In genomic region chr9:137129456-137130175, GRCh38 we compare ENCODE assay signal across 1 cellular context.
A peak's percentile ranks its signal among the peaks of the same experiment; 100 is the strongest.
TF ChIP-seq lines count a peak whose summit lies in the region.

No MANE protein-coding gene starts in this region.

TF ChIP-seq in K562, 482 proteins besides CTCF, POLR2A, EP300 and RAD21 (continued from another document and continues in another):
- no peak for TF ChIP-seq SFPQ (IDR thresholded peaks at IDR 0.05; ENCODE audit: low read depth, low read length)
- no peak for TF ChIP-seq NCOR1 (IDR thresholded peaks at IDR 0.05)
- peak; percentile 49; the same call in 1 of the 2 replicates for TF ChIP-seq ZBTB7A (IDR thresholded peaks at IDR 0.05; ENCODE audit: borderline replicate concordance, control insufficient read depth, low read depth, low read length)
- no peak for TF ChIP-seq NBN (IDR thresholded peaks at IDR 0.05; ENCODE audit: low read depth)
- TF ChIP-seq ZFP91 (CRISPR knock-in tag; IDR thresholded peaks at IDR 0.05) = no peak
- TF ChIP-seq ZNF507 (tag; conservative IDR thresholded peaks at IDR 0.05) = no peak
- peak; percentile 82 for TF ChIP-seq EP400 (IDR thresholded peaks at IDR 0.05)
- TF ChIP-seq KAT8 (IDR thresholded peaks at IDR 0.05; ENCODE audit: low read depth) = no peak
- peak; percentile 19 for TF ChIP-seq PCBP1 (IDR thresholded peaks at IDR 0.05; ENCODE audit: low read depth, low read length, poor library complexity, severe bottlenecking)
- no peak for TF ChIP-seq XRCC4 (IDR thresholded peaks at IDR 0.05; ENCODE audit: extremely low read depth, insufficient read depth, insufficient read length)
- TF ChIP-seq XRCC5 (IDR thresholded peaks at IDR 0.05; ENCODE audit: low read depth, low read length) = no peak
- no peak for TF ChIP-seq HEY1 (CRISPR knock-in tag; IDR thresholded peaks at IDR 0.05; ENCODE audit: borderline replicate concordance)
- TF ChIP-seq ELK3 (CRISPR knock-in tag; IDR thresholded peaks at IDR 0.05) = no peak
- no peak for TF ChIP-seq FOS (IDR thresholded peaks at IDR 0.05; ENCODE audit: extremely low read depth, insufficient read length)
- TF ChIP-seq CXXC5 (CRISPR knock-in tag; IDR thresholded peaks at IDR 0.05) = peak; percentile 98
- TF ChIP-seq ZNF263 (CRISPR knock-in tag; IDR thresholded peaks at IDR 0.05; ENCODE audit: borderline replicate concordance) = peak; percentile 66; the same call in 1 of the 2 replicates
- TF ChIP-seq TRIM24 (IDR thresholded peaks at IDR 0.05) = no peak
- peak; percentile 99 for TF ChIP-seq RBM22 (IDR thresholded peaks at IDR 0.05; ENCODE audit: low read depth, low read length, poor library complexity, severe bottlenecking)
- no peak for TF ChIP-seq KDM2B (CRISPR knock-in tag; IDR thresholded peaks at IDR 0.05)
- peak; percentile 63 for TF ChIP-seq CCNT2 (IDR thresholded peaks at IDR 0.05; ENCODE audit: borderline replicate concordance, extremely low read depth, insufficient read length, low read depth, low read length)
- no peak for TF ChIP-seq ZNF655 (CRISPR knock-in tag; IDR thresholded peaks at IDR 0.05)
- no peak for TF ChIP-seq ZNF75A (CRISPR knock-in tag; IDR thresholded peaks at IDR 0.05)
- 0 out of 2 replicates have a peak, but pooled peaks have one; percentile 31 for TF ChIP-seq FOXP4 (CRISPR knock-in tag; IDR thresholded peaks at IDR 0.05; ENCODE audit: borderline replicate concordance)
- no peak for TF ChIP-seq MCM5 (IDR thresholded peaks at IDR 0.05; ENCODE audit: low read depth)
- TF ChIP-seq ZNF217 (CRISPR knock-in tag; IDR thresholded peaks at IDR 0.05) = no peak
- TF ChIP-seq FOXJ2 (tag; IDR thresholded peaks at IDR 0.05) = peak; percentile 92
- peak; percentile 86 for TF ChIP-seq POLR2B (IDR thresholded peaks at IDR 0.05; ENCODE audit: low read depth, partially characterized antibody)
- peak; percentile 72; the same call in 1 of the 2 replicates for TF ChIP-seq RB1 (IDR thresholded peaks at IDR 0.05; ENCODE audit: low read depth)
- no peak for TF ChIP-seq DIDO1 (tag; IDR thresholded peaks at IDR 0.05; ENCODE audit: low read depth)
- no peak for TF ChIP-seq MAFG (tag; conservative IDR thresholded peaks at IDR 0.05)
- no peak; the same call in 1 of the 2 replicates for TF ChIP-seq TAF15 (IDR thresholded peaks at IDR 0.05; ENCODE audit: low read depth, low read length)
- TF ChIP-seq MEIS2 (IDR thresholded peaks at IDR 0.05; ENCODE audit: partially characterized antibody) = peak; percentile 90
- TF ChIP-seq FOXA1 (IDR thresholded peaks at IDR 0.05; ENCODE audit: borderline replicate concordance) = no peak
- no peak for TF ChIP-seq MTA2 (IDR thresholded peaks at IDR 0.05; ENCODE audit: low read depth)
- no peak for TF ChIP-seq ZKSCAN8 (CRISPR knock-in tag; IDR thresholded peaks at IDR 0.05)
- TF ChIP-seq SRSF3 (IDR thresholded peaks at IDR 0.05; ENCODE audit: insufficient read depth, low read length) = no peak
- TF ChIP-seq SREBF2 (CRISPR knock-in tag; IDR thresholded peaks at IDR 0.05) = no peak
- peak; percentile 79 for TF ChIP-seq SP1 (CRISPR knock-in tag; IDR thresholded peaks at IDR 0.05)
- TF ChIP-seq ETV1 (tag; conservative IDR thresholded peaks at IDR 0.05; ENCODE audit: low read depth) = no peak
- no peak for TF ChIP-seq LEF1 (IDR thresholded peaks at IDR 0.05)
- TF ChIP-seq NCOA6 (IDR thresholded peaks at IDR 0.05) = no peak; the same call in 1 of the 2 replicates
- no peak for TF ChIP-seq MED1 (CRISPR knock-in tag; IDR thresholded peaks at IDR 0.05; ENCODE audit: borderline replicate concordance)
- TF ChIP-seq ZNF280A (IDR thresholded peaks at IDR 0.05; ENCODE audit: low read depth, partially characterized antibody) = no peak
- no peak for TF ChIP-seq NCOA1 (IDR thresholded peaks at IDR 0.05; ENCODE audit: low read depth)
- no peak for TF ChIP-seq ZFPM2 (CRISPR knock-in tag; IDR thresholded peaks at IDR 0.05)
- TF ChIP-seq ZNF134 (CRISPR knock-in tag; conservative IDR thresholded peaks at IDR 0.05) = 0 out of 2 replicates have a peak, but pooled peaks have one; percentile 5
- TF ChIP-seq RFX7 (CRISPR knock-in tag; IDR thresholded peaks at IDR 0.05) = no peak
- peak; percentile 85 for TF ChIP-seq POLR2G (IDR thresholded peaks at IDR 0.05; ENCODE audit: low read depth, low read length)
- no peak for TF ChIP-seq SP2 (IDR thresholded peaks at IDR 0.05; ENCODE audit: extremely low read depth, low read depth, low read length, poor library complexity, severe bottlenecking)
- no peak for TF ChIP-seq ZNF212 (CRISPR knock-in tag; IDR thresholded peaks at IDR 0.05)
- TF ChIP-seq ATF4 (CRISPR knock-in tag; IDR thresholded peaks at IDR 0.05) = no peak
- no peak for TF ChIP-seq E2F4 (CRISPR knock-in tag; IDR thresholded peaks at IDR 0.05; ENCODE audit: low read depth)
- peak; percentile 70 for TF ChIP-seq SAFB (IDR thresholded peaks at IDR 0.05; ENCODE audit: borderline replicate concordance, low read depth, low read length)
- TF ChIP-seq SIRT6 (IDR thresholded peaks at IDR 0.05; ENCODE audit: low read depth, low read length) = no peak
- no peak for TF ChIP-seq MAFF (IDR thresholded peaks at IDR 0.05; ENCODE audit: low read length)
- no peak for TF ChIP-seq SMAD2 (IDR thresholded peaks at IDR 0.05; ENCODE audit: low read depth, low read length)
- no peak for TF ChIP-seq HMGXB4 (CRISPR knock-in tag; IDR thresholded peaks at IDR 0.05)
- no peak for TF ChIP-seq ZNF395 (CRISPR knock-in tag; IDR thresholded peaks at IDR 0.05)
